1 cellular context compared by ENCODE assay signal in genomic region chr5:84379749-84380148, GRCh38.
TF ChIP-seq lines count a peak whose summit lies in the region.

No MANE protein-coding gene starts in this region.

TF ChIP-seq in H1, 55 proteins besides CTCF, POLR2A, EP300 and RAD21:
- TF ChIP-seq SIN3A (conservative IDR thresholded peaks at IDR 0.05 in 1 of 2, IDR thresholded peaks at IDR 0.05 in 1 of 2; ENCODE audit: low read depth in 1 of 2, low read length in 2 of 2) (no peak), SP1 (IDR thresholded peaks at IDR 0.05; ENCODE audit: low read depth, low read length) (no peak), HDAC6 (IDR thresholded peaks at IDR 0.05; ENCODE audit: low read depth, low read length) (no peak), BCL11A (IDR thresholded peaks at IDR 0.05; ENCODE audit: low read depth in 2 of 2, low read length in 2 of 2) (no peak), SP4 (IDR thresholded peaks at IDR 0.05; ENCODE audit: low read length) (no peak), ATF3 (IDR thresholded peaks at IDR 0.05; ENCODE audit: insufficient read depth, low read depth, low read length) (no peak)
TF ChIP-seq in H1: peak in this region for 0.
